ENCODE assay signal across 22 cellular contexts in genomic region chr18:50330176-50330575, GRCh38. TPM values are rescaled to one million over a fixed set of nuclear protein-coding genes. Genes with fewer than 3 reads are reported as not detected.
DNase-seq lines count a peak whose midpoint lies in the region; ATAC-seq and TF ChIP-seq lines count a peak whose summit lies in the region.
"Had no signal": no experiment of that assay in that cellular context is flagged by ENCODE, and none has a peak within 500 bp of the region (broad histone marks: within the 10 kb centered on the region; RNA-seq: fewer than 3 reads in every experiment).

No MANE protein-coding gene starts in this region.

- no peak for ATAC-seq in SK-N-SH treated with all-trans-retinoic acid at 6 μM for 48 hours
- ATAC-seq in PC-3 = peak; percentile 42
- ATAC-seq: GM12878 had no signal

- H3K4me2 ChIP-seq in SK-N-SH (no peak overlapping the region), PC-3 (ENCODE audit: low read length) (no peak overlapping the region)
- H3K4me2 ChIP-seq: BLaER1 had no signal

- BruUV-seq in PC-3 (replicated peaks; lab: Mats Ljungman, UMichigan) = no TSS peak

- H3K4me3 ChIP-seq in SK-N-SH (ENCODE audit: low read depth in 2 of 2, low read length in 1 of 2) (no peak overlapping the region), PC-3 (ENCODE audit: low read length) (no peak overlapping the region), epithelial cell of esophagus (ENCODE audit: low read length) (no peak overlapping the region), MG63 (no peak overlapping the region)
- H3K4me3 ChIP-seq: BLaER1, GM12878 had no signal

- POLR2A ChIA-PET in SK-N-SH (lab: Yijun Ruan, JAX) (no interaction called here), PC-3 (lab: Charles Lee; ENCODE audit: unreplicated experiment) (no interaction called here)

- H3K27ac ChIP-seq in SK-N-SH (ENCODE audit: low read depth in 2 of 2, low read length in 1 of 2) (no peak overlapping the region), PC-3 (ENCODE audit: low read length) (no peak overlapping the region)
- H3K27ac ChIP-seq: BLaER1 had no signal

- DNase-seq in SK-N-SH (no peak), PC-3 (peak; percentile 52), epithelial cell of esophagus (ENCODE audit: low read depth) (peak; percentile 4), MG63 (no peak), SHP77 treated with DMSO at 0.1 percent for 48 hours (lab: John Stamatoyannopoulos, UW) (no peak)
- DNase-seq: 8988T; ACHN; BE2C; C1 segment of cervical spinal cord; CD4-positive, alpha-beta memory T cell; CD4-positive, CD25-positive, alpha-beta regulatory T cell; CD8-positive, alpha-beta memory T cell; COR-L47; DMS 273 treated with DMSO at 0.1 percent for 48 hours; DMS153; DMS79; DND-41; EL; GDM1 had no signal

- H3K27me3 ChIP-seq in SK-N-SH (ENCODE audit: insufficient read depth) = no peaks in the 10 kb centered on the region
- no peaks in the 10 kb centered on the region for H3K27me3 ChIP-seq in PC-3 (ENCODE audit: low read length)
- H3K27me3 ChIP-seq in MG63 = no peaks in the 10 kb centered on the region
- H3K27me3 ChIP-seq: BE2C, BLaER1 had no signal

- H3K36me3 ChIP-seq in SK-N-SH (replicated peaks in 1 of 2; ENCODE audit: control insufficient read depth in 1 of 2, insufficient read depth in 2 of 2, low read length in 1 of 2) = no peaks in the 10 kb centered on the region
- no peaks in the 10 kb centered on the region for H3K36me3 ChIP-seq in PC-3 (ENCODE audit: low read depth, low read length)
- no peaks in the 10 kb centered on the region for H3K36me3 ChIP-seq in MG63
- H3K36me3 ChIP-seq: BE2C, BLaER1 had no signal

- H3K79me2 ChIP-seq in SK-N-SH (ENCODE audit: insufficient read depth) (no peaks in the 10 kb centered on the region), PC-3 (ENCODE audit: low read length) (no peaks in the 10 kb centered on the region)

- H3K9me2 ChIP-seq in SK-N-SH = no peaks in the 10 kb centered on the region
- H3K9me2 ChIP-seq in PC-3 (replicated peaks; ENCODE audit: low read length) = no peaks in the 10 kb centered on the region

- intact Hi-C loops in PC-3 (cut with micrococcal nuclease) = no loop called here

- H4K20me1 ChIP-seq in SK-N-SH (ENCODE audit: insufficient read depth) = no peaks in the 10 kb centered on the region
- H4K20me1 ChIP-seq in PC-3 (ENCODE audit: low read length) = no peaks in the 10 kb centered on the region
- H4K20me1 ChIP-seq: BLaER1 had no signal

- TF ChIP-seq EP300 in SK-N-SH (IDR thresholded peaks at IDR 0.05; ENCODE audit: borderline replicate concordance in 1 of 2, low read depth in 1 of 2, low read length in 1 of 2) = no peak

- H2AFZ ChIP-seq in SK-N-SH (ENCODE audit: low read depth) (no peak overlapping the region), PC-3 (ENCODE audit: low read length) (no peak overlapping the region)

- TF ChIP-seq CTCF in SK-N-SH (IDR thresholded peaks at IDR 0.05) = no peak
- TF ChIP-seq CTCF in PC-3 (conservative IDR thresholded peaks at IDR 0.05; ENCODE audit: low read depth, low read length) = no peak
- TF ChIP-seq CTCF in epithelial cell of esophagus (IDR thresholded peaks at IDR 0.05; ENCODE audit: insufficient read depth, low read depth, low read length, missing control alignments) = no peak

- CTCF ChIA-PET in SK-N-SH (lab: Yijun Ruan, JAX) (no interaction called here), PC-3 (lab: Charles Lee) (no interaction called here)

- H3K4me1 ChIP-seq in SK-N-SH (ENCODE audit: control insufficient read depth in 1 of 2, insufficient read depth in 2 of 2, low read depth in 1 of 2, low read length in 1 of 2) (no peaks in the 10 kb centered on the region), PC-3 (ENCODE audit: insufficient read depth, low read length) (no peaks in the 10 kb centered on the region)
- H3K4me1 ChIP-seq: BE2C had no signal

- H3F3A ChIP-seq in SK-N-SH (replicated peaks; ENCODE audit: insufficient read depth) = no peaks in the 10 kb centered on the region
- H3F3A ChIP-seq in PC-3 (ENCODE audit: low read length, unreplicated experiment) = no peaks in the 10 kb centered on the region

- TF ChIP-seq RAD21 in SK-N-SH (IDR thresholded peaks at IDR 0.05; ENCODE audit: low read length) = no peak

- no peak overlapping the region for H3K9ac ChIP-seq in SK-N-SH
- H3K9ac ChIP-seq in PC-3 (ENCODE audit: low read length) = no peak overlapping the region
- H3K9ac ChIP-seq: BLaER1 had no signal

- H3K9me3 ChIP-seq in SK-N-SH (no peaks in the 10 kb centered on the region), PC-3 (ENCODE audit: low read length) (no peaks in the 10 kb centered on the region), MG63 (no peaks in the 10 kb centered on the region)
- H3K9me3 ChIP-seq: BE2C had no signal

TF ChIP-seq in SK-N-SH treated with all-trans-retinoic acid at 6 μM for 48 hours, 23 proteins besides CTCF, POLR2A, EP300 and RAD21:
- TF ChIP-seq, protein P1, sequence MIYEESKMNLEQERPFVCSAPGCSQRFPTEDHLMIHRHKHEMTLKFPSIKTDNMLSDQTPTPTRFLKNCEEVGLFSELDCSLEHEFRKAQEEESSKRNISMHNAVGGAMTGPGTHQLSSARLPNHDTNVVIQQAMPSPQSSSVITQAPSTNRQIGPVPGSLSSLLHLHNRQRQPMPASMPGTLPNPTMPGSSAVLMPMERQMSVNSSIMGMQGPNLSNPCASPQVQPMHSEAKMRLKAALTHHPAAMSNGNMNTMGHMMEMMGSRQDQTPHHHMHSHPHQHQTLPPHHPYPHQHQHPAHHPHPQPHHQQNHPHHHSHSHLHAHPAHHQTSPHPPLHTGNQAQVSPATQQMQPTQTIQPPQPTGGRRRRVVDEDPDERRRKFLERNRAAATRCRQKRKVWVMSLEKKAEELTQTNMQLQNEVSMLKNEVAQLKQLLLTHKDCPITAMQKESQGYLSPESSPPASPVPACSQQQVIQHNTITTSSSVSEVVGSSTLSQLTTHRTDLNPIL (CRISPR knock-in tag; IDR thresholded peaks at IDR 0.05; ENCODE audit: low read depth) = no peak
- no peak for TF ChIP-seq ISL1 (CRISPR knock-in tag; IDR thresholded peaks at IDR 0.05)
- no peak for TF ChIP-seq ARNTL (CRISPR knock-in tag; IDR thresholded peaks at IDR 0.05; ENCODE audit: borderline replicate concordance, low read depth)
- TF ChIP-seq ZNF8 (CRISPR knock-in tag; IDR thresholded peaks at IDR 0.05) = peak; percentile 64
TF ChIP-seq in SK-N-SH treated with all-trans-retinoic acid at 6 μM for 48 hours: peak in this region for 1.

TF ChIP-seq in SK-N-SH, 30 proteins besides CTCF, POLR2A, EP300 and RAD21 (continues in another document):
- TF ChIP-seq, protein P2, sequence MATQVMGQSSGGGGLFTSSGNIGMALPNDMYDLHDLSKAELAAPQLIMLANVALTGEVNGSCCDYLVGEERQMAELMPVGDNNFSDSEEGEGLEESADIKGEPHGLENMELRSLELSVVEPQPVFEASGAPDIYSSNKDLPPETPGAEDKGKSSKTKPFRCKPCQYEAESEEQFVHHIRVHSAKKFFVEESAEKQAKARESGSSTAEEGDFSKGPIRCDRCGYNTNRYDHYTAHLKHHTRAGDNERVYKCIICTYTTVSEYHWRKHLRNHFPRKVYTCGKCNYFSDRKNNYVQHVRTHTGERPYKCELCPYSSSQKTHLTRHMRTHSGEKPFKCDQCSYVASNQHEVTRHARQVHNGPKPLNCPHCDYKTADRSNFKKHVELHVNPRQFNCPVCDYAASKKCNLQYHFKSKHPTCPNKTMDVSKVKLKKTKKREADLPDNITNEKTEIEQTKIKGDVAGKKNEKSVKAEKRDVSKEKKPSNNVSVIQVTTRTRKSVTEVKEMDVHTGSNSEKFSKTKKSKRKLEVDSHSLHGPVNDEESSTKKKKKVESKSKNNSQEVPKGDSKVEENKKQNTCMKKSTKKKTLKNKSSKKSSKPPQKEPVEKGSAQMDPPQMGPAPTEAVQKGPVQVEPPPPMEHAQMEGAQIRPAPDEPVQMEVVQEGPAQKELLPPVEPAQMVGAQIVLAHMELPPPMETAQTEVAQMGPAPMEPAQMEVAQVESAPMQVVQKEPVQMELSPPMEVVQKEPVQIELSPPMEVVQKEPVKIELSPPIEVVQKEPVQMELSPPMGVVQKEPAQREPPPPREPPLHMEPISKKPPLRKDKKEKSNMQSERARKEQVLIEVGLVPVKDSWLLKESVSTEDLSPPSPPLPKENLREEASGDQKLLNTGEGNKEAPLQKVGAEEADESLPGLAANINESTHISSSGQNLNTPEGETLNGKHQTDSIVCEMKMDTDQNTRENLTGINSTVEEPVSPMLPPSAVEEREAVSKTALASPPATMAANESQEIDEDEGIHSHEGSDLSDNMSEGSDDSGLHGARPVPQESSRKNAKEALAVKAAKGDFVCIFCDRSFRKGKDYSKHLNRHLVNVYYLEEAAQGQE (IDR thresholded peaks at IDR 0.05; ENCODE audit: low read depth, low read length) = no peak
- no peak for TF ChIP-seq TCF12 (IDR thresholded peaks at IDR 0.05)
- no peak for TF ChIP-seq SIN3A (IDR thresholded peaks at IDR 0.05; ENCODE audit: borderline replicate concordance, low read depth, low read length)
- TF ChIP-seq TEAD4 (IDR thresholded peaks at IDR 0.05; ENCODE audit: borderline replicate concordance, insufficient read depth) = no peak

RNA-seq across cellular contexts. Expression of gene CXXC1, which starts 42.7 kb away (rescaled TPM):
- polyA plus RNA-seq in SK-N-SH (2012; rRNA removed) = 119 and 128 TPM in 2 replicates
- polyA plus RNA-seq in SK-N-SH (2012; cell fraction: cytosol; rRNA removed) = 30.4 and 49.9 TPM in 2 replicates
- polyA plus RNA-seq in SK-N-SH (2012; cell fraction: nucleus; rRNA removed) = 537 and 601 TPM in 2 replicates
- total RNA-seq in PC-3 (2014; rRNA removed) = 25.4 and 38.2 TPM in 2 replicates
- 39.0 and 59.3 TPM in 2 replicates for total RNA-seq in MG63 (2014; rRNA removed; shearing (Covaris generic); ENCODE audit: low replicate concordance)

RNA-seq across cellular contexts. Expression of gene SKA1, which starts 44.7 kb away (rescaled TPM):
- 4.3 and 4.5 TPM in 2 replicates for polyA plus RNA-seq in SK-N-SH (2012; rRNA removed)
- polyA plus RNA-seq in SK-N-SH (2012; cell fraction: cytosol; rRNA removed) = 5.4 and 6.1 TPM in 2 replicates
- 1.3 and 2.3 TPM in 2 replicates for polyA plus RNA-seq in SK-N-SH (2012; cell fraction: nucleus; rRNA removed)
- 11.6 and 17.2 TPM in 2 replicates for total RNA-seq in PC-3 (2014; rRNA removed)
- 33.2 and 42.0 TPM in 2 replicates for total RNA-seq in MG63 (2014; rRNA removed; shearing (Covaris generic); ENCODE audit: low replicate concordance)

RNA-seq across cellular contexts. Expression of gene MBD1, which starts 48.9 kb away (rescaled TPM):
- 70.6 and 72.3 TPM in 2 replicates for polyA plus RNA-seq in SK-N-SH (2012; rRNA removed)
- 28.8 and 38.1 TPM in 2 replicates for polyA plus RNA-seq in SK-N-SH (2012; cell fraction: cytosol; rRNA removed)
- 297 and 314 TPM in 2 replicates for polyA plus RNA-seq in SK-N-SH (2012; cell fraction: nucleus; rRNA removed)
- 30.2 and 42.6 TPM in 2 replicates for total RNA-seq in PC-3 (2014; rRNA removed)
- total RNA-seq in MG63 (2014; rRNA removed; shearing (Covaris generic); ENCODE audit: low replicate concordance) = 28.2 and 34.4 TPM in 2 replicates

Comparison
In these comparisons a context has a peak if more than half of its experiments do, and no peak if none do; other contexts are left out.
1. DNase-seq: peak in PC-3 (single experiment) and epithelial cell of esophagus (single experiment); none in SK-N-SH (single experiment), MG63 (single experiment) and SHP77 treated with DMSO at 0.1 percent for 48 hours (single experiment).